In genomic region chr9:19085295-19085694, GRCh38 we compare ENCODE assay signal across 8 cellular contexts. TPM values are rescaled to one million over a fixed set of nuclear protein-coding genes. Genes with fewer than 3 reads are reported as not detected.
A peak's percentile ranks its signal among the peaks of the same experiment; 100 is the strongest.
DNase-seq lines count a peak whose midpoint lies in the region; ATAC-seq and TF ChIP-seq lines count a peak whose summit lies in the region.

No MANE protein-coding gene starts in this region.

- no peaks in the 10 kb centered on the region for H3K27me3 Mint-ChIP-seq in activated CD4-positive, alpha-beta memory T cell treated with anti-CD3 and anti-CD28 coated beads, Interleukin-2, amount 10 ng/mL, durations not matched to agents 7 days and 5 days

- ATAC-seq in GM18868 (IDR thresholded peaks at IDR 0.05; ENCODE audit: unreplicated experiment) (peak; percentile 57), GM21381 (IDR thresholded peaks at IDR 0.05; ENCODE audit: unreplicated experiment) (no peak)

- no peak overlapping the region for H3K27ac Mint-ChIP-seq in activated CD4-positive, alpha-beta memory T cell treated with anti-CD3 and anti-CD28 coated beads, Interleukin-2, amount 10 ng/mL, durations not matched to agents 7 days and 5 days

- TF ChIP-seq CTCF in RWPE1 (conservative IDR thresholded peaks at IDR 0.05; ENCODE audit: low read depth), result peak; percentile 62

- peaks cover 47% of the 10 kb centered on the region for H3K36me3 Mint-ChIP-seq in activated CD4-positive, alpha-beta memory T cell treated with anti-CD3 and anti-CD28 coated beads, Interleukin-2, amount 10 ng/mL, durations not matched to agents 7 days and 5 days (ENCODE audit: low read depth)

- no peaks in the 10 kb centered on the region for H3K9me3 Mint-ChIP-seq in activated CD4-positive, alpha-beta memory T cell treated with anti-CD3 and anti-CD28 coated beads, Interleukin-2, amount 10 ng/mL, durations not matched to agents 7 days and 5 days

- DNase-seq in CD1c-positive myeloid dendritic cell (ENCODE audit: extremely low spot score), result peak; percentile 44
- DNase-seq in RWPE1 (ENCODE audit: low spot score), result peak; percentile 9
- DNase-seq in glomerular visceral epithelial cell (ENCODE audit: extremely low spot score), result peak; percentile 2
- DNase-seq in AG08395 (ENCODE audit: low spot score), result no peak
- no peak for DNase-seq in globus pallidus (ENCODE audit: low spot score)
- DNase-seq in activated CD4-positive, alpha-beta memory T cell treated with anti-CD3 and anti-CD28 coated beads, Interleukin-2, amount 10 ng/mL, durations not matched to agents 7 days and 5 days, result no peak

- H3K4me1 Mint-ChIP-seq in activated CD4-positive, alpha-beta memory T cell treated with anti-CD3 and anti-CD28 coated beads, Interleukin-2, amount 10 ng/mL, durations not matched to agents 7 days and 5 days, result peaks cover 2% of the 10 kb centered on the region

- POLR2A ChIA-PET in RWPE1 (lab: Yijun Ruan, JAX; ENCODE audit: low non-redundant PET), result no interaction called here
- POLR2A ChIA-PET in activated CD4-positive, alpha-beta memory T cell treated with anti-CD3 and anti-CD28 coated beads, Interleukin-2, amount 10 ng/mL, durations not matched to agents 7 days and 5 days (lab: Charles Lee), result interaction anchor here (1.0 to 2.9 kb wide), 3 partner anchors 17 to 372 kb away, joined by 3 to 8 read pairs (median 3); no protein-coding TSS in a partner anchor

- no peak overlapping the region for H3K27ac ChIP-seq in RWPE1

- CTCF ChIA-PET in RWPE1 (lab: Yijun Ruan, JAX), result interaction anchor here (0.8 to 0.9 kb wide), 2 partner anchors 39 to 110 kb away, joined by 3 to 4 read pairs; no protein-coding TSS in a partner anchor
- CTCF ChIA-PET in activated CD4-positive, alpha-beta memory T cell treated with anti-CD3 and anti-CD28 coated beads, Interleukin-2, amount 10 ng/mL, durations not matched to agents 7 days and 5 days (lab: Charles Lee), result interaction anchor here (0.7 to 3.8 kb wide), 24 partner anchors 9 to 372 kb away, joined by 3 to 43 read pairs (median 4); partner anchors contain the start of gene ACER2

- H3K4me3 Mint-ChIP-seq in activated CD4-positive, alpha-beta memory T cell treated with anti-CD3 and anti-CD28 coated beads, Interleukin-2, amount 10 ng/mL, durations not matched to agents 7 days and 5 days, result no peak overlapping the region

RNA-seq across cellular contexts. Expression of gene HAUS6, which starts 17.4 kb away (rescaled TPM):
- total RNA-seq in activated CD4-positive, alpha-beta memory T cell treated with anti-CD3 and anti-CD28 coated beads, Interleukin-2, amount 10 ng/mL, durations not matched to agents 7 days and 5 days, result 10 to 100 TPM; 26.4 to 26.5 TPM

RNA-seq across cellular contexts. Expression of gene RRAGA, which starts 36.1 kb away (rescaled TPM):
- 10 to 100 TPM; 50.2 to 51.1 TPM for total RNA-seq in activated CD4-positive, alpha-beta memory T cell treated with anti-CD3 and anti-CD28 coated beads, Interleukin-2, amount 10 ng/mL, durations not matched to agents 7 days and 5 days

RNA-seq across cellular contexts. Expression of gene PLIN2, which starts 42.0 kb away (rescaled TPM):
- 10 to 100 TPM; 86.7 to 88.8 TPM for total RNA-seq in activated CD4-positive, alpha-beta memory T cell treated with anti-CD3 and anti-CD28 coated beads, Interleukin-2, amount 10 ng/mL, durations not matched to agents 7 days and 5 days

RNA-seq across cellular contexts. Expression of gene SAXO1, which starts 52.3 kb away (rescaled TPM):
- not detected for total RNA-seq in activated CD4-positive, alpha-beta memory T cell treated with anti-CD3 and anti-CD28 coated beads, Interleukin-2, amount 10 ng/mL, durations not matched to agents 7 days and 5 days

Comparison
In these comparisons a context has a peak if more than half of its experiments do, and no peak if none do; other contexts are left out.
1. DNase-seq: peak in CD1c-positive myeloid dendritic cell (single experiment), RWPE1 (single experiment) and glomerular visceral epithelial cell (single experiment); none in AG08395 (single experiment), globus pallidus (single experiment) and activated CD4-positive, alpha-beta memory T cell treated with anti-CD3 and anti-CD28 coated beads, Interleukin-2, amount 10 ng/mL, durations not matched to agents 7 days and 5 days (single experiment).